In genomic region chr18:38368886-38369285, GRCh38 we compare ENCODE assay signal across 20 cellular contexts.
DNase-seq lines count a peak whose midpoint lies in the region; ATAC-seq, FAIRE-seq and TF ChIP-seq lines count a peak whose summit lies in the region.
"Had no signal": no experiment of that assay in that cellular context is flagged by ENCODE, and none has a peak within 500 bp of the region (broad histone marks: within the 10 kb centered on the region; RNA-seq: fewer than 3 reads in every experiment).

No MANE protein-coding gene starts in this region.

- no TSS peak for BruUV-seq in PC-3 (replicated peaks; lab: Mats Ljungman, UMichigan)

- H2BK120ac ChIP-seq in mesenchymal stem cell (ENCODE audit: low read depth, low read length) = no peak overlapping the region

- H2AK5ac ChIP-seq in mesenchymal stem cell (ENCODE audit: low read length, severe bottlenecking) = no peak overlapping the region

- ATAC-seq in PC-3 (no peak), foreskin keratinocyte (peak; percentile 35), pancreas (no peak)
- ATAC-seq: A549, HCT116, HepG2 had no signal

- no peak overlapping the region for H3K4ac ChIP-seq in mesenchymal stem cell (ENCODE audit: low read depth in 1 of 2, low read length in 2 of 2)

- H3K79me1 ChIP-seq in mesenchymal stem cell (replicated peaks; ENCODE audit: low read length, poor library complexity, severe bottlenecking) = no peaks in the 10 kb centered on the region

- H2BK12ac ChIP-seq in mesenchymal stem cell (ENCODE audit: low read length in 2 of 2) = no peak overlapping the region

- POLR2A ChIA-PET in PC-3 (lab: Charles Lee; ENCODE audit: unreplicated experiment) = no interaction called here

- no peaks in the 10 kb centered on the region for H4K20me1 ChIP-seq in PC-3 (ENCODE audit: low read length)

- FAIRE-seq in pancreas (lab: Jason Lieb, UNC) = no peak
- FAIRE-seq: A549, HepG2 had no signal

- no peak overlapping the region for H4K91ac ChIP-seq in mesenchymal stem cell (ENCODE audit: low read length)

- H3K18ac ChIP-seq in mesenchymal stem cell (ENCODE audit: low read depth in 1 of 2, low read length in 2 of 2) = no peak overlapping the region

- CTCF ChIA-PET in PC-3 (lab: Charles Lee) = no interaction called here

- H3K9me2 ChIP-seq in PC-3 (replicated peaks; ENCODE audit: low read length) = no peaks in the 10 kb centered on the region

- H3K9ac ChIP-seq in PC-3 (ENCODE audit: low read length) (no peak overlapping the region), mesenchymal stem cell (ENCODE audit: low read length) (no peak overlapping the region)

- TF ChIP-seq EP300 in suprapubic skin (IDR thresholded peaks at IDR 0.05) = no peak

- H3F3A ChIP-seq in PC-3 (ENCODE audit: low read length, unreplicated experiment) = no peaks in the 10 kb centered on the region

- DNase-seq in Caki2 (ENCODE audit: low read depth) (peak; percentile 19), PC-3 (peak; percentile 1), foreskin keratinocyte (peak; percentile 60 to 75), mesenchymal stem cell (peak; percentile 13), AG08396 (ENCODE audit: low spot score) (no peak), pancreas (no peak), suprapubic skin (ENCODE audit: low spot score in 2 of 2) (no peak)
- DNase-seq: C1 segment of cervical spinal cord; CD4-positive, alpha-beta memory T cell; COR-L47; Karpas-422; NCI-H446 treated with DMSO at 0.1 percent for 48 hours; NCI-H526; NCI-H82; NK-92 treated with Interleukin-12 subunit alpha and Interleukin-12 subunit beta, amount 100 ng/mL, for 24 hours; Right ventricle myocardium superior had no signal

- H3K4me1 ChIP-seq in PC-3 (ENCODE audit: insufficient read depth, low read length) (no peaks in the 10 kb centered on the region), foreskin keratinocyte (peaks cover 3% of the 10 kb centered on the region), mesenchymal stem cell (ENCODE audit: control insufficient read depth, insufficient read depth, low read depth, low read length) (peaks cover 2% of the 10 kb centered on the region), pancreas (no peaks in the 10 kb centered on the region), suprapubic skin (no peaks in the 10 kb centered on the region)
- H3K4me1 ChIP-seq: A549 had no signal

- H3K4me2 ChIP-seq in PC-3 (ENCODE audit: low read length) (no peak overlapping the region), mesenchymal stem cell (ENCODE audit: low read length, poor library complexity, severe bottlenecking) (no peak overlapping the region)
- H3K4me2 ChIP-seq: A549 had no signal

- intact Hi-C loops in PC-3 (cut with micrococcal nuclease) = no loop called here
- intact Hi-C loops in pancreas (cut with DNase I) = no loop called here

- no peak for TF ChIP-seq POLR2A in suprapubic skin (IDR thresholded peaks at IDR 0.05)

- H2BK15ac ChIP-seq in mesenchymal stem cell (ENCODE audit: low read depth, poor library complexity, severe bottlenecking) = no peak overlapping the region

- no peaks in the 10 kb centered on the region for H3K36me3 ChIP-seq in PC-3 (ENCODE audit: low read depth, low read length)
- H3K36me3 ChIP-seq in mesenchymal stem cell (ENCODE audit: control insufficient read depth in 1 of 2, insufficient read depth in 2 of 2, low read depth in 1 of 2, low read length in 2 of 2) = no peaks in the 10 kb centered on the region
- H3K36me3 ChIP-seq in pancreas = no peaks in the 10 kb centered on the region
- H3K36me3 ChIP-seq in suprapubic skin = no peaks in the 10 kb centered on the region

- H3K9me3 ChIP-seq in PC-3 (ENCODE audit: low read length) (no peaks in the 10 kb centered on the region), mesenchymal stem cell (ENCODE audit: control insufficient read depth, low read length) (peaks cover 2% of the 10 kb centered on the region), pancreas (no peaks in the 10 kb centered on the region), suprapubic skin (no peaks in the 10 kb centered on the region)
- H3K9me3 ChIP-seq: A549 had no signal

- H3K14ac ChIP-seq in mesenchymal stem cell (ENCODE audit: low read length in 2 of 2) = no peak overlapping the region

- no peak overlapping the region for H2BK5ac ChIP-seq in mesenchymal stem cell (ENCODE audit: low read depth, low read length, poor library complexity, severe bottlenecking)

- no peak overlapping the region for H3K27ac ChIP-seq in PC-3 (ENCODE audit: low read length)
- H3K27ac ChIP-seq in foreskin keratinocyte = no peak overlapping the region
- H3K27ac ChIP-seq in mesenchymal stem cell (ENCODE audit: low read length, poor library complexity, severe bottlenecking) = no peak overlapping the region
- no peak overlapping the region for H3K27ac ChIP-seq in pancreas
- H3K27ac ChIP-seq in suprapubic skin = no peak overlapping the region
- H3K27ac ChIP-seq: A549, HL-60 had no signal

- H3K27me3 ChIP-seq in PC-3 (ENCODE audit: low read length) = no peaks in the 10 kb centered on the region
- H3K27me3 ChIP-seq in foreskin keratinocyte = no peaks in the 10 kb centered on the region
- no peaks in the 10 kb centered on the region for H3K27me3 ChIP-seq in mesenchymal stem cell (ENCODE audit: control insufficient read depth in 1 of 2, insufficient read depth in 1 of 2, low read length in 2 of 2)
- H3K27me3 ChIP-seq in pancreas = no peaks in the 10 kb centered on the region
- H3K27me3 ChIP-seq in suprapubic skin = no peaks in the 10 kb centered on the region

- H3K23ac ChIP-seq in mesenchymal stem cell (ENCODE audit: low read length in 2 of 2) = no peak overlapping the region

- no peaks in the 10 kb centered on the region for H3K79me2 ChIP-seq in PC-3 (ENCODE audit: low read length)

- H2AFZ ChIP-seq in PC-3 (ENCODE audit: low read length) = no peak overlapping the region
- H2AFZ ChIP-seq in mesenchymal stem cell (ENCODE audit: low read depth, low read length) = no peak overlapping the region

- TF ChIP-seq CTCF in PC-3 (conservative IDR thresholded peaks at IDR 0.05; ENCODE audit: low read depth, low read length) (no peak), foreskin keratinocyte (conservative IDR thresholded peaks at IDR 0.05) (no peak), pancreas (IDR thresholded peaks at IDR 0.05) (no peak), suprapubic skin (IDR thresholded peaks at IDR 0.05) (no peak)

- in situ Hi-C loops in Caki2 (cut with HindIII; ENCODE audit: low pct_unique_long_range_greater_than_20kb, low sequenced_read_pairs) = no loop called here

- H4K8ac ChIP-seq in mesenchymal stem cell (ENCODE audit: low read length) = no peak overlapping the region

- H3K4me3 ChIP-seq in PC-3 (ENCODE audit: low read length) (no peak overlapping the region), mesenchymal stem cell (ENCODE audit: insufficient read depth in 1 of 2, low read depth in 1 of 2, low read length in 2 of 2) (no peak overlapping the region), pancreas (no peak overlapping the region), suprapubic skin (no peak overlapping the region)
- H3K4me3 ChIP-seq: A549 had no signal

Comparison
In these comparisons a context has a peak if more than half of its experiments do, and no peak if none do; other contexts are left out.
1. DNase-seq: peak in Caki2 (single experiment), PC-3 (single experiment), foreskin keratinocyte (2 of 2) and mesenchymal stem cell (single experiment); none in AG08396 (single experiment), pancreas (0 of 6) and suprapubic skin (0 of 2).